Comparison of ENCODE assay signal across 17 cellular contexts in genomic region chr9:31445357-31445756, GRCh38.
"Had no signal": no experiment of that assay in that cellular context is flagged by ENCODE, and none has a peak within 500 bp of the region (broad histone marks: within the 10 kb centered on the region; RNA-seq: fewer than 3 reads in every experiment).

No MANE protein-coding gene starts in this region.

- H3K4me1 Mint-ChIP-seq: immature natural killer cell had no signal

- H3K27me3 Mint-ChIP-seq: activated CD8-positive, alpha-beta memory T cell treated with anti-CD3 and anti-CD28 coated beads, Interleukin-2, amount 10 ng/mL, durations not matched to agents 7 days and 5 days; activated T-cell treated with anti-CD3 and anti-CD28 coated beads, Interleukin-2, amount 50 U/mL, for 24 hours; natural killer cell treated with Interleukin-12 subunit alpha and Interleukin-12 subunit beta and Interleukin-15 and Interleukin-18, amount 100 ng/mL, for 72 hours had no signal

- DNase-seq: activated CD4-positive, alpha-beta T cell treated with anti-CD3 and anti-CD28 coated beads for 1 hour; activated CD4-positive, alpha-beta T cell treated with anti-CD3 and anti-CD28 coated beads, Interleukin-2, amount 50 U/mL, for 48 hours; activated CD8-positive, alpha-beta memory T cell treated with anti-CD3 and anti-CD28 coated beads, Interleukin-2, amount 10 ng/mL, durations not matched to agents 7 days and 5 days; activated effector memory CD4-positive, alpha-beta T cell treated with anti-CD3 and anti-CD28 coated beads, Interleukin-2, amount 50 U/mL, for 16 hours; activated T-cell treated with anti-CD3 and anti-CD28 coated beads, Interleukin-2, amount 50 U/mL, for 24 hours; glutamatergic neuron; immature natural killer cell; left colon; occipital lobe; stimulated activated CD4-positive, alpha-beta T cell treated with anti-CD3 and anti-CD28 coated beads, Interleukin-15, amount 100 ng/mL, for 24 hours; stimulated activated CD4-positive, alpha-beta T cell treated with anti-CD3 and anti-CD28 coated beads, Interleukin-4, amount 100 ng/mL, for 4 hours; thyroid gland; uterus had no signal

- H3K9me3 ChIP-seq: esophagus muscularis mucosa, thyroid gland, uterus had no signal

- H3K27ac Mint-ChIP-seq: activated CD8-positive, alpha-beta memory T cell treated with anti-CD3 and anti-CD28 coated beads, Interleukin-2, amount 10 ng/mL, durations not matched to agents 7 days and 5 days; activated T-cell treated with anti-CD3 and anti-CD28 coated beads, Interleukin-2, amount 50 U/mL, for 24 hours; immature natural killer cell; natural killer cell treated with Interleukin-12 subunit alpha and Interleukin-12 subunit beta and Interleukin-15 and Interleukin-18, amount 100 ng/mL, for 72 hours had no signal

- H3K27me3 ChIP-seq: esophagus muscularis mucosa, thyroid gland, uterus had no signal

- ATAC-seq: activated CD8-positive, alpha-beta memory T cell treated with anti-CD3 and anti-CD28 coated beads, Interleukin-2, amount 10 ng/mL, durations not matched to agents 7 days and 5 days; left colon; natural killer cell treated with Interleukin-12 subunit alpha and Interleukin-12 subunit beta and Interleukin-15 and Interleukin-18, amount 100 ng/mL, for 72 hours had no signal

- H3K27ac ChIP-seq: esophagus muscularis mucosa, thyroid gland, uterus had no signal

- H3K36me3 ChIP-seq: esophagus muscularis mucosa, thyroid gland, uterus had no signal

- H3K9me3 Mint-ChIP-seq: activated T-cell treated with anti-CD3 and anti-CD28 coated beads, Interleukin-2, amount 50 U/mL, for 24 hours had no signal

- H3K4me1 ChIP-seq: thyroid gland, uterus had no signal

- H3K36me3 Mint-ChIP-seq: activated naive CD4-positive, alpha-beta T cell treated with anti-CD3 and anti-CD28 coated beads, Interleukin-2, amount 50 U/mL, for 72 hours; immature natural killer cell; natural killer cell treated with Interleukin-12 subunit alpha and Interleukin-12 subunit beta and Interleukin-15 and Interleukin-18, amount 100 ng/mL, for 72 hours had no signal

- H3K4me3 ChIP-seq: esophagus muscularis mucosa, lung, thyroid gland, uterus had no signal

- H3K4me3 Mint-ChIP-seq: activated CD8-positive, alpha-beta memory T cell treated with anti-CD3 and anti-CD28 coated beads, Interleukin-2, amount 10 ng/mL, durations not matched to agents 7 days and 5 days; activated T-cell treated with anti-CD3 and anti-CD28 coated beads, Interleukin-2, amount 50 U/mL, for 24 hours; immature natural killer cell; natural killer cell treated with Interleukin-12 subunit alpha and Interleukin-12 subunit beta and Interleukin-15 and Interleukin-18, amount 100 ng/mL, for 72 hours had no signal
